Comparison of ENCODE assay signal across 1 cellular context in the genomic region with DNA sequence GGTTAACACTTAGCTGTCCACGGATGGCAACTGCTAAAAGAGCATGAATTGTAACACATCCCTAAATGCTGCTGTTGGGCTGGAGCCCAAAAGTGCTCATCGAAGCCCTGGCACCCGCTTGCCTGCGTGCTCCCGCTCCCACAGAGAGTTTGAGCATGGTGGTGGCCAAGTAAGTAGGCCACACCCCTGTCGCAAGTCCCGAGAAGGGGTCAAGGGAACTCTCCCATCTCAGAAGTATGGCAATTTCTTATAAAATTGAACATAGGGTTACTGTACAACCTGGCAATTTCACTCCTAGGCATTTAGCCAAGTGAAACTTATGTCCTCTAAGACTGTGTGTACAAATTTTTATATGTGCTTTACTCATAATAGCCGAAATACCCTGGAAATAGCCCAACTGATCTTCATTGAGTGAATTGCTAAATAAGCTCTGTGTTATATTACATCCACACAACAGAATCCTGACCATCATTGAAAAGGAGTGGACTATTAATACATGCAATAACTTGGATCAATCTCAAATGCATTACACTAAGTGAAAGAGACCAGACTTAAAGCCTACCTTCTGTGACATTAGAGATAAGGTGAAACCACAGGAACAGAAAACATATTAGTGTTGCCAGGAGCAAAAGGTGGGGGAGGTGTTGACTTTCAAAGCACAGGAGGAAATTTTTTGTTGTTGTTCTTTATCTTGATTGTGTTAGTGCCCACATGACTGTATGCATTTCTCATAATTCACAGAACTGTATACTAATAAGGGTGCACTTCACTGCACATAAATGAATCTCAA.
TF ChIP-seq lines count a peak whose summit lies in the region.

No MANE protein-coding gene starts in this region.

TF ChIP-seq in GM23338, 12 proteins besides CTCF, POLR2A, EP300 and RAD21 (continued from another document):
- TF ChIP-seq, protein P1, sequence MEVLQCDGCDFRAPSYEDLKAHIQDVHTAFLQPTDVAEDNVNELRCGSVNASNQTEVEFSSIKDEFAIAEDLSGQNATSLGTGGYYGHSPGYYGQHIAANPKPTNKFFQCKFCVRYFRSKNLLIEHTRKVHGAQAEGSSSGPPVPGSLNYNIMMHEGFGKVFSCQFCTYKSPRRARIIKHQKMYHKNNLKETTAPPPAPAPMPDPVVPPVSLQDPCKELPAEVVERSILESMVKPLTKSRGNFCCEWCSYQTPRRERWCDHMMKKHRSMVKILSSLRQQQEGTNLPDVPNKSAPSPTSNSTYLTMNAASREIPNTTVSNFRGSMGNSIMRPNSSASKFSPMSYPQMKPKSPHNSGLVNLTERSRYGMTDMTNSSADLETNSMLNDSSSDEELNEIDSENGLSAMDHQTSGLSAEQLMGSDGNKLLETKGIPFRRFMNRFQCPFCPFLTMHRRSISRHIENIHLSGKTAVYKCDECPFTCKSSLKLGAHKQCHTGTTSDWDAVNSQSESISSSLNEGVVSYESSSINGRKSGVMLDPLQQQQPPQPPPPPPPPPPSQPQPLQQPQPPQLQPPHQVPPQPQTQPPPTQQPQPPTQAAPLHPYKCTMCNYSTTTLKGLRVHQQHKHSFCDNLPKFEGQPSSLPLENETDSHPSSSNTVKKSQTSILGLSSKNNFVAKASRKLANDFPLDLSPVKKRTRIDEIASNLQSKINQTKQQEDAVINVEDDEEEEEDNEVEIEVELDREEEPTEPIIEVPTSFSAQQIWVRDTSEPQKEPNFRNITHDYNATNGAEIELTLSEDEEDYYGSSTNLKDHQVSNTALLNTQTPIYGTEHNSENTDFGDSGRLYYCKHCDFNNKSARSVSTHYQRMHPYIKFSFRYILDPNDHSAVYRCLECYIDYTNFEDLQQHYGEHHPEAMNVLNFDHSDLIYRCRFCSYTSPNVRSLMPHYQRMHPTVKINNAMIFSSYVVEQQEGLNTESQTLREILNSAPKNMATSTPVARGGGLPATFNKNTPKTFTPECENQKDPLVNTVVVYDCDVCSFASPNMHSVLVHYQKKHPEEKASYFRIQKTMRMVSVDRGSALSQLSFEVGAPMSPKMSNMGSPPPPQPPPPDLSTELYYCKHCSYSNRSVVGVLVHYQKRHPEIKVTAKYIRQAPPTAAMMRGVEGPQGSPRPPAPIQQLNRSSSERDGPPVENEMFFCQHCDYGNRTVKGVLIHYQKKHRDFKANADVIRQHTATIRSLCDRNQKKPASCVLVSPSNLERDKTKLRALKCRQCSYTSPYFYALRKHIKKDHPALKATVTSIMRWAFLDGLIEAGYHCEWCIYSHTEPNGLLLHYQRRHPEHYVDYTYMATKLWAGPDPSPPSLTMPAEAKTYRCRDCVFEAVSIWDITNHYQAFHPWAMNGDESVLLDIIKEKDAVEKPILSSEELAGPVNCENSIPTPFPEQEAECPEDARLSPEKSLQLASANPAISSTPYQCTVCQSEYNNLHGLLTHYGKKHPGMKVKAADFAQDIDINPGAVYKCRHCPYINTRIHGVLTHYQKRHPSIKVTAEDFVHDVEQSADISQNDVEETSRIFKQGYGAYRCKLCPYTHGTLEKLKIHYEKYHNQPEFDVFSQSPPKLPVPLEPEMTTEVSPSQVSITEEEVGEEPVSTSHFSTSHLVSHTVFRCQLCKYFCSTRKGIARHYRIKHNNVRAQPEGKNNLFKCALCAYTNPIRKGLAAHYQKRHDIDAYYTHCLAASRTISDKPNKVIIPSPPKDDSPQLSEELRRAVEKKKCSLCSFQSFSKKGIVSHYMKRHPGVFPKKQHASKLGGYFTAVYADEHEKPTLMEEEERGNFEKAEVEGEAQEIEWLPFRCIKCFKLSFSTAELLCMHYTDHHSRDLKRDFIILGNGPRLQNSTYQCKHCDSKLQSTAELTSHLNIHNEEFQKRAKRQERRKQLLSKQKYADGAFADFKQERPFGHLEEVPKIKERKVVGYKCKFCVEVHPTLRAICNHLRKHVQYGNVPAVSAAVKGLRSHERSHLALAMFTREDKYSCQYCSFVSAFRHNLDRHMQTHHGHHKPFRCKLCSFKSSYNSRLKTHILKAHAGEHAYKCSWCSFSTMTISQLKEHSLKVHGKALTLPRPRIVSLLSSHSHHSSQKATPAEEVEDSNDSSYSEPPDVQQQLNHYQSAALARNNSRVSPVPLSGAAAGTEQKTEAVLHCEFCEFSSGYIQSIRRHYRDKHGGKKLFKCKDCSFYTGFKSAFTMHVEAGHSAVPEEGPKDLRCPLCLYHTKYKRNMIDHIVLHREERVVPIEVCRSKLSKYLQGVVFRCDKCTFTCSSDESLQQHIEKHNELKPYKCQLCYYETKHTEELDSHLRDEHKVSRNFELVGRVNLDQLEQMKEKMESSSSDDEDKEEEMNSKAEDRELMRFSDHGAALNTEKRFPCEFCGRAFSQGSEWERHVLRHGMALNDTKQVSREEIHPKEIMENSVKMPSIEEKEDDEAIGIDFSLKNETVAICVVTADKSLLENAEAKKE (CRISPR knock-in tag; IDR thresholded peaks at IDR 0.05) = no peak
- TF ChIP-seq JUNB (IDR thresholded peaks at IDR 0.05; ENCODE audit: unreplicated experiment) (no peak), EZH2phosphoT487 (IDR thresholded peaks at IDR 0.05; ENCODE audit: unreplicated experiment) (no peak), ZNF114 (CRISPR knock-in tag; IDR thresholded peaks at IDR 0.05) (no peak), EZH2 (IDR thresholded peaks at IDR 0.05; ENCODE audit: low read depth, unreplicated experiment) (no peak), CREB1 (CRISPR knock-in tag; IDR thresholded peaks at IDR 0.05; ENCODE audit: low read depth) (no peak), ZNF331 (CRISPR knock-in tag; IDR thresholded peaks at IDR 0.05; ENCODE audit: low read depth) (no peak), STAT1 (IDR thresholded peaks at IDR 0.05; ENCODE audit: unreplicated experiment) (no peak), NANOG (IDR thresholded peaks at IDR 0.05; ENCODE audit: borderline replicate concordance) (no peak)
- TF ChIP-seq, protein P2, sequence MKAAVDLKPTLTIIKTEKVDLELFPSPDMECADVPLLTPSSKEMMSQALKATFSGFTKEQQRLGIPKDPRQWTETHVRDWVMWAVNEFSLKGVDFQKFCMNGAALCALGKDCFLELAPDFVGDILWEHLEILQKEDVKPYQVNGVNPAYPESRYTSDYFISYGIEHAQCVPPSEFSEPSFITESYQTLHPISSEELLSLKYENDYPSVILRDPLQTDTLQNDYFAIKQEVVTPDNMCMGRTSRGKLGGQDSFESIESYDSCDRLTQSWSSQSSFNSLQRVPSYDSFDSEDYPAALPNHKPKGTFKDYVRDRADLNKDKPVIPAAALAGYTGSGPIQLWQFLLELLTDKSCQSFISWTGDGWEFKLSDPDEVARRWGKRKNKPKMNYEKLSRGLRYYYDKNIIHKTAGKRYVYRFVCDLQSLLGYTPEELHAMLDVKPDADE (IDR thresholded peaks at IDR 0.05) = no peak
- TF ChIP-seq, protein P3, sequence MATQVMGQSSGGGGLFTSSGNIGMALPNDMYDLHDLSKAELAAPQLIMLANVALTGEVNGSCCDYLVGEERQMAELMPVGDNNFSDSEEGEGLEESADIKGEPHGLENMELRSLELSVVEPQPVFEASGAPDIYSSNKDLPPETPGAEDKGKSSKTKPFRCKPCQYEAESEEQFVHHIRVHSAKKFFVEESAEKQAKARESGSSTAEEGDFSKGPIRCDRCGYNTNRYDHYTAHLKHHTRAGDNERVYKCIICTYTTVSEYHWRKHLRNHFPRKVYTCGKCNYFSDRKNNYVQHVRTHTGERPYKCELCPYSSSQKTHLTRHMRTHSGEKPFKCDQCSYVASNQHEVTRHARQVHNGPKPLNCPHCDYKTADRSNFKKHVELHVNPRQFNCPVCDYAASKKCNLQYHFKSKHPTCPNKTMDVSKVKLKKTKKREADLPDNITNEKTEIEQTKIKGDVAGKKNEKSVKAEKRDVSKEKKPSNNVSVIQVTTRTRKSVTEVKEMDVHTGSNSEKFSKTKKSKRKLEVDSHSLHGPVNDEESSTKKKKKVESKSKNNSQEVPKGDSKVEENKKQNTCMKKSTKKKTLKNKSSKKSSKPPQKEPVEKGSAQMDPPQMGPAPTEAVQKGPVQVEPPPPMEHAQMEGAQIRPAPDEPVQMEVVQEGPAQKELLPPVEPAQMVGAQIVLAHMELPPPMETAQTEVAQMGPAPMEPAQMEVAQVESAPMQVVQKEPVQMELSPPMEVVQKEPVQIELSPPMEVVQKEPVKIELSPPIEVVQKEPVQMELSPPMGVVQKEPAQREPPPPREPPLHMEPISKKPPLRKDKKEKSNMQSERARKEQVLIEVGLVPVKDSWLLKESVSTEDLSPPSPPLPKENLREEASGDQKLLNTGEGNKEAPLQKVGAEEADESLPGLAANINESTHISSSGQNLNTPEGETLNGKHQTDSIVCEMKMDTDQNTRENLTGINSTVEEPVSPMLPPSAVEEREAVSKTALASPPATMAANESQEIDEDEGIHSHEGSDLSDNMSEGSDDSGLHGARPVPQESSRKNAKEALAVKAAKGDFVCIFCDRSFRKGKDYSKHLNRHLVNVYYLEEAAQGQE (IDR thresholded peaks at IDR 0.05; ENCODE audit: unreplicated experiment) = no peak
